ENCODE assay signal across 10 cellular contexts in genomic region chr1:183291802-183292515, GRCh38.
DNase-seq lines count a peak whose midpoint lies in the region; ATAC-seq and TF ChIP-seq lines count a peak whose summit lies in the region.
"Had no signal": no experiment of that assay in that cellular context is flagged by ENCODE, and none has a peak within 500 bp of the region (broad histone marks: within the 10 kb centered on the region; RNA-seq: fewer than 3 reads in every experiment).

No MANE protein-coding gene starts in this region.

- H3K4me1 Mint-ChIP-seq in H9 = peaks cover 28 to 30% of the 10 kb centered on the region in 2 experiments
- H3K4me1 Mint-ChIP-seq in activated CD8-positive, alpha-beta T cell treated with anti-CD3 and anti-CD28 coated beads, Interleukin-2, amount 10 ng/mL, durations not matched to agents 7 days and 5 days (ENCODE audit: low read depth) = no peaks in the 10 kb centered on the region

- in situ Hi-C loops in astrocyte of the spinal cord (cut with HindIII; ENCODE audit: low sequenced_read_pairs) = no loop called here

- peak overlapping the region in 2 of 3 experiments; percentile 56 to 89; a peak in 4 of 7 replicates for H3K27ac Mint-ChIP-seq in H9
- no peak overlapping the region for H3K27ac Mint-ChIP-seq in activated CD8-positive, alpha-beta T cell treated with anti-CD3 and anti-CD28 coated beads, Interleukin-2, amount 10 ng/mL, durations not matched to agents 7 days and 5 days

- WGBS in H9 (ENCODE audit: extremely low coverage, insufficient read length, low lambda C conversion rate) = no CpG with 5 or more reads among the region's 11 CpGs

- no peaks in the 10 kb centered on the region for H4K20me1 ChIP-seq in H9 (ENCODE audit: control insufficient read depth, insufficient read depth, insufficient read length)

- H3K27me3 Mint-ChIP-seq in H9 (ENCODE audit: low read depth) = no peaks in the 10 kb centered on the region
- H3K27me3 Mint-ChIP-seq in activated CD8-positive, alpha-beta T cell treated with anti-CD3 and anti-CD28 coated beads, Interleukin-2, amount 10 ng/mL, durations not matched to agents 7 days and 5 days (ENCODE audit: low read depth) = peaks cover under 1% of the 10 kb centered on the region

- H3K18ac ChIP-seq in H9 (ENCODE audit: insufficient read length, low read depth, low read length) = no peak overlapping the region

- H3K23me2 ChIP-seq in H9 (ENCODE audit: insufficient read length, low read depth, low read length, poor library complexity, severe bottlenecking) = no peaks in the 10 kb centered on the region

- no peak for ATAC-seq in activated CD8-positive, alpha-beta T cell treated with anti-CD3 and anti-CD28 coated beads, Interleukin-2, amount 10 ng/mL, durations not matched to agents 7 days and 5 days

- H2BK5ac ChIP-seq in H9 (ENCODE audit: insufficient read length, low read length) = no peak overlapping the region

- H3K4me1 ChIP-seq in H9 (ENCODE audit: insufficient read depth, low read length) = peaks cover 10% of the 10 kb centered on the region; the same call in 1 of the 2 replicates

- no peak overlapping the region for H4K8ac ChIP-seq in H9 (replicated peaks; ENCODE audit: insufficient read length, low read depth, low read length)

- H2BK15ac ChIP-seq in H9 (ENCODE audit: low read depth, low read length) = no peak overlapping the region

- no peaks in the 10 kb centered on the region for H3K9me3 ChIP-seq in H9 (ENCODE audit: control insufficient read depth, low read depth, low read length)

- no peak overlapping the region for H4K5ac ChIP-seq in H9 (ENCODE audit: insufficient read length, low read depth, low read length)

- peaks cover 3 to 6% (median 4%) of the 10 kb centered on the region in 3 experiments; a peak in 5 of 7 replicates for H3K36me3 Mint-ChIP-seq in H9 (ENCODE audit: insufficient read depth in 1 of 3, low read depth in 3 of 3)
- no peaks in the 10 kb centered on the region for H3K36me3 Mint-ChIP-seq in activated CD8-positive, alpha-beta T cell treated with anti-CD3 and anti-CD28 coated beads, Interleukin-2, amount 10 ng/mL, durations not matched to agents 7 days and 5 days (ENCODE audit: low read depth)

- H2BK120ac ChIP-seq in H9 (ENCODE audit: low read depth, low read length, poor library complexity, severe bottlenecking) = no peak overlapping the region

- no peak overlapping the region for H2BK12ac ChIP-seq in H9 (ENCODE audit: insufficient read length, low read depth, low read length)

- peaks cover 0 to 3% of the 10 kb centered on the region in 2 experiments; a peak in 2 of 5 replicates for H3K9me3 Mint-ChIP-seq in H9
- no peaks in the 10 kb centered on the region for H3K9me3 Mint-ChIP-seq in activated CD8-positive, alpha-beta T cell treated with anti-CD3 and anti-CD28 coated beads, Interleukin-2, amount 10 ng/mL, durations not matched to agents 7 days and 5 days (ENCODE audit: insufficient read depth)

- H3T11ph ChIP-seq in H9 (ENCODE audit: low read length) = no peak overlapping the region

- H3K27ac ChIP-seq in H9 (ENCODE audit: insufficient read length, low read depth, low read length) = no peak overlapping the region
- H3K27ac ChIP-seq: WERI-Rb-1 had no signal

- no peak overlapping the region for H3K56ac ChIP-seq in H9 (ENCODE audit: insufficient read length, low read depth, low read length)

- no peak overlapping the region for H2AK5ac ChIP-seq in H9 (ENCODE audit: insufficient read length, low read length)

- no peak overlapping the region for H3K4me2 ChIP-seq in H9 (ENCODE audit: insufficient read depth, insufficient read length, low read length)

- no peak for TF ChIP-seq CTCF in H9 (conservative IDR thresholded peaks at IDR 0.05)
- no peak for TF ChIP-seq CTCF in astrocyte of the spinal cord (IDR thresholded peaks at IDR 0.05; ENCODE audit: low read depth, low read length)

- H3K4me3 Mint-ChIP-seq in H9 = no peak overlapping the region
- no peak overlapping the region for H3K4me3 Mint-ChIP-seq in activated CD8-positive, alpha-beta T cell treated with anti-CD3 and anti-CD28 coated beads, Interleukin-2, amount 10 ng/mL, durations not matched to agents 7 days and 5 days

- no peak overlapping the region for H3K4ac ChIP-seq in H9 (ENCODE audit: low read depth, low read length)

- H2BK20ac ChIP-seq in H9 (ENCODE audit: low read depth, low read length, poor library complexity, severe bottlenecking) = no peak overlapping the region

- H4K91ac ChIP-seq in H9 (ENCODE audit: insufficient read length, low read depth, low read length) = no peak overlapping the region

- DNase-seq in H9 (no peak), astrocyte of the spinal cord (ENCODE audit: low read depth, low spot score) (peak; percentile 62), iris pigment epithelial cell (ENCODE audit: low read depth) (peak; percentile 37), stromal cell of bone marrow (ENCODE audit: low read depth) (peak; percentile 57), NCI-H2171 treated with DMSO at 0.1 percent for 48 hours (lab: John Stamatoyannopoulos, UW) (no peak), DMS79 treated with DMSO at 0.1 percent for 48 hours (lab: John Stamatoyannopoulos, UW) (no peak), OCI-M2 (lab: John Stamatoyannopoulos, UW; ENCODE audit: unreplicated experiment) (no peak)
- no peak for DNase-seq in activated CD8-positive, alpha-beta T cell treated with anti-CD3 and anti-CD28 coated beads, Interleukin-2, amount 10 ng/mL, durations not matched to agents 7 days and 5 days
- DNase-seq: cortex of kidney, WERI-Rb-1 had no signal

- H2AFZ ChIP-seq in H9 (ENCODE audit: low read length) = no peak overlapping the region

- POLR2A ChIA-PET in activated CD8-positive, alpha-beta T cell treated with anti-CD3 and anti-CD28 coated beads, Interleukin-2, amount 10 ng/mL, durations not matched to agents 7 days and 5 days (lab: Charles Lee) = no interaction called here

- no peaks in the 10 kb centered on the region for H3K27me3 ChIP-seq in H9 (ENCODE audit: insufficient read depth, low read length)

- H3K14ac ChIP-seq in H9 (ENCODE audit: insufficient read depth, low read length) = no peak overlapping the region

- no peaks in the 10 kb centered on the region for H3K79me2 ChIP-seq in H9 (ENCODE audit: insufficient read depth, low read length)

- no peak overlapping the region for H3K9ac ChIP-seq in H9 (ENCODE audit: extremely low read depth, insufficient read length, low read length)

- CTCF ChIA-PET in activated CD8-positive, alpha-beta T cell treated with anti-CD3 and anti-CD28 coated beads, Interleukin-2, amount 10 ng/mL, durations not matched to agents 7 days and 5 days (lab: Charles Lee) = no interaction called here

- H3K4me3 ChIP-seq in astrocyte of the spinal cord (ENCODE audit: low read depth, low read length) = no peak overlapping the region

- H3K23ac ChIP-seq in H9 (ENCODE audit: insufficient read length, low read depth, low read length) = no peak overlapping the region

- H3K79me1 ChIP-seq in H9 (ENCODE audit: insufficient read depth, low read depth, low read length, poor library complexity, severe bottlenecking) = no peaks in the 10 kb centered on the region

Comparison
In these comparisons a context has a peak if more than half of its experiments do, and no peak if none do; other contexts are left out.
1. DNase-seq: peak in astrocyte of the spinal cord (single experiment), iris pigment epithelial cell (single experiment) and stromal cell of bone marrow (single experiment); none in H9 (single experiment), NCI-H2171 treated with DMSO at 0.1 percent for 48 hours (single experiment), activated CD8-positive, alpha-beta T cell treated with anti-CD3 and anti-CD28 coated beads, Interleukin-2, amount 10 ng/mL, durations not matched to agents 7 days and 5 days (single experiment), DMS79 treated with DMSO at 0.1 percent for 48 hours (single experiment) and OCI-M2 (single experiment).